30 cellular contexts compared by ENCODE assay signal in the genomic region with DNA sequence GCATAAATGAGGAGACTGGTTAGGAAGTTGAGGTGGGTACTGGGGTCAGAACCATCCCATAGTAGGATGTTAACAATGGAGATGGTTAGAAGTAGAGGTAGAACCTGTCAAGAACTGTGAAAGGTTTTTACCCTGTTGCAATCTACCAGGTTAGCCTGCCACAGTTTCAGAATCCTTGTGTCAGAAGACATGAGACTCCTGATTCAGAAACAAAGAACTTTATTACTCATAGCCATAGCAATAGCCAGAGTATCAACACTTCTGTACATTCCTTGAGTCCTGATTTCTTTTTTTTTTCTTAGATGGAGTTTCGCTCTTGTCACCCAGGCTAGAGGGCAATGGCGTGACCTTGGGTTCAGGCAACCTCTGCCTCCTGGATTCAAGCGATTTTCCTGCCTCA.
DNase-seq lines count a peak whose midpoint lies in the region; ATAC-seq and TF ChIP-seq lines count a peak whose summit lies in the region.
"Had no signal": no experiment of that assay in that cellular context is flagged by ENCODE, and none has a peak within 500 bp of the region (broad histone marks: within the 10 kb centered on the region; RNA-seq: fewer than 3 reads in every experiment).

No MANE protein-coding gene starts in this region.

- peaks cover 0 to 6% of the 10 kb centered on the region in 2 donors for H3K9me3 ChIP-seq in breast epithelium
- H3K9me3 ChIP-seq: adrenal gland; BLaER1 treated with 17β-estradiol and CSF1 and Interleukin-3, amounts not matched to agents 10 nM and 100 nM; colonic mucosa; esophagus squamous epithelium; gastrocnemius medialis; left lung; SJCRH30; vagina had no signal

- peak overlapping the region; percentile 37 for H3K27ac ChIP-seq in angular gyrus (ENCODE audit: low read depth, low read length)
- H3K27ac ChIP-seq in breast epithelium, result no peak overlapping the region
- H3K27ac ChIP-seq: adrenal gland; BLaER1 treated with 17β-estradiol and CSF1 and Interleukin-3, amounts not matched to agents 10 nM and 100 nM; colonic mucosa; esophagus squamous epithelium; gastrocnemius medialis; hepatocyte; left lung; SJCRH30; skin epidermis; vagina had no signal

- intact Hi-C loops in breast epithelium (cut with DNase I; ENCODE audit: low total_unique reads), result no loop called here

- no peaks in the 10 kb centered on the region for H3K36me3 ChIP-seq in breast epithelium
- H3K36me3 ChIP-seq: adrenal gland; BLaER1 treated with 17β-estradiol and CSF1 and Interleukin-3, amounts not matched to agents 10 nM and 100 nM; colonic mucosa; esophagus squamous epithelium; gastrocnemius medialis; left lung; SJCRH30; vagina had no signal

- no peak for TF ChIP-seq CTCF in breast epithelium (IDR thresholded peaks at IDR 0.05)

- no peak overlapping the region for H3K4me3 ChIP-seq in breast epithelium
- H3K4me3 ChIP-seq: adrenal gland; BLaER1 treated with 17β-estradiol and CSF1 and Interleukin-3, amounts not matched to agents 10 nM and 100 nM; colonic mucosa; esophagus squamous epithelium; gastrocnemius medialis; hepatocyte; left lung; SJCRH30; skin epidermis; vagina had no signal

- DNase-seq in breast epithelium (ENCODE audit: low spot score in 2 of 2) (no peak), cerebellar nuclear complex (lab: John Stamatoyannopoulos, UW) (no peak), DMS153 treated with DMSO at 0.1 percent for 48 hours (lab: John Stamatoyannopoulos, UW; ENCODE audit: unreplicated experiment) (no peak)
- DNase-seq: activated CD8-positive, alpha-beta T cell treated with anti-CD3 and anti-CD28 coated beads, Interleukin-2, amount 10 ng/mL, durations not matched to agents 7 days and 5 days; activated T-cell treated with anti-CD3 and anti-CD28 coated beads for 4 hours; adrenal gland; Calu3; colonic mucosa; esophagus squamous epithelium; gastrocnemius medialis; HFFc6; immature natural killer cell; IMR-90; left lung; naive B cell; NCI-H1048; NCI-H1694 treated with DMSO at 0.1 percent for 48 hours; NCI-H526 treated with DMSO at 0.1 percent for 48 hours; SJCRH30; stimulated activated CD4-positive, alpha-beta T cell treated with anti-CD3 and anti-CD28 coated beads, Interleukin-2, amount 100 ng/mL, for 24 hours; T-cell had no signal

- H3K4me1 ChIP-seq in breast epithelium, result no peaks in the 10 kb centered on the region
- H3K4me1 ChIP-seq: adrenal gland, esophagus squamous epithelium, gastrocnemius medialis, SJCRH30, vagina had no signal

- no peaks in the 10 kb centered on the region for H3K27me3 ChIP-seq in breast epithelium
- H3K27me3 ChIP-seq: adrenal gland, colonic mucosa, esophagus squamous epithelium, gastrocnemius medialis, hepatocyte, left lung, SJCRH30, vagina had no signal

- ATAC-seq in GM18505 (IDR thresholded peaks at IDR 0.05; ENCODE audit: unreplicated experiment) (peak; percentile 50), GM19035 (IDR thresholded peaks at IDR 0.05; ENCODE audit: unreplicated experiment) (peak; percentile 56), HG02852 (IDR thresholded peaks at IDR 0.05; ENCODE audit: unreplicated experiment) (peak; percentile 82), GM21515 (IDR thresholded peaks at IDR 0.05; ENCODE audit: unreplicated experiment) (no peak)
- ATAC-seq: activated CD8-positive, alpha-beta T cell treated with anti-CD3 and anti-CD28 coated beads, Interleukin-2, amount 10 ng/mL, durations not matched to agents 7 days and 5 days; gastrocnemius medialis; left lung; T-cell had no signal

- TF ChIP-seq POLR2A in GM18505 (IDR thresholded peaks at IDR 0.05; ENCODE audit: borderline replicate concordance, extremely low read depth, insufficient read depth, insufficient read length) (no peak), breast epithelium (IDR thresholded peaks at IDR 0.05) (no peak)
